In the genomic region with DNA sequence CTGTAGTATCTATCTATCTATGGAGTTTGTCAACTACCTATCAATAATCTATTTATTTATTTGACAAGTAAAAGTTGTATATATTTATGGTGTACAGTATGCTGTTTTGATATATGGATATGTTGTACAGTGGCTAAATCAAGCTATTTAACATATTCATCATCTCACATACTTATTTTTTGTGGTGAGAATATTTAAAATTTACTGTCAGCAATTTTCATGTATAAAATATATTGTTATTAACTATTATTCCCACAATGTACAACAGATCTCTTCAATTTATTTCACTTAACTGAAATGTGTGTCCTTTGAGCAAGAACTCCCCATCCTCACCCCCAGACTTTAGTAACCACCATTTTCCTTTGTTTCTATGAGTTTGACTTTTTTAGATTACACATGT, we compare ENCODE assay signal across 40 cellular contexts. TPM values are rescaled to one million over a fixed set of nuclear protein-coding genes. Genes with fewer than 3 reads are reported as not detected.
"Had no signal": no experiment of that assay in that cellular context is flagged by ENCODE, and none has a peak within 500 bp of the region (broad histone marks: within the 10 kb centered on the region; RNA-seq: fewer than 3 reads in every experiment).

No MANE protein-coding gene starts in this region.

- DNase-seq: Karpas-422, Kasumi-1, MG63, MM.1S, MV-4-11, NCI-H1048, NCI-H1092, NCI-H1092 treated with DMSO at 0.1 percent for 48 hours, NCI-H1105, NCI-H1105 treated with DMSO at 0.1 percent for 48 hours, NCI-H1417, NCI-H1417 treated with DMSO at 0.1 percent for 48 hours, NCI-H1436, NCI-H1436 treated with DMSO at 0.1 percent for 48 hours, NCI-H146, NCI-H1694, NCI-H1694 treated with DMSO at 0.1 percent for 48 hours, NCI-H187, NCI-H187 treated with DMSO at 0.1 percent for 48 hours, NCI-H1930, NCI-H2029, NCI-H2029 treated with DMSO at 0.1 percent for 48 hours, NCI-H2081, NCI-H2081 treated with DMSO at 0.1 percent for 48 hours, NCI-H2107, NCI-H2171, NCI-H2171 treated with DMSO at 0.1 percent for 48 hours, NCI-H2227 treated with DMSO at 0.1 percent for 48 hours, NCI-H226, NCI-H345, NCI-H446, NCI-H446 treated with DMSO at 0.1 percent for 48 hours, NCI-H510A, NCI-H510A treated with DMSO at 0.1 percent for 48 hours, NCI-H524, NCI-H524 treated with DMSO at 0.1 percent for 48 hours had no signal

- H3K4me3 ChIP-seq: MG63 had no signal

- H3K36me3 ChIP-seq: MG63 had no signal

- H3K27me3 ChIP-seq: MG63 had no signal

RNA-seq across cellular contexts. Expression of gene AGR3, which starts 14.5 kb away (rescaled TPM):
- total RNA-seq: LHCN-M2, M059J, MCF 10A, NCI-H460 had no signal
